ENCODE assay signal across 10 cellular contexts in genomic region chr16:88418869-88419268, GRCh38.
"Had no signal": no experiment of that assay in that cellular context is flagged by ENCODE, and none has a peak within 500 bp of the region (broad histone marks: within the 10 kb centered on the region; RNA-seq: fewer than 3 reads in every experiment).

No MANE protein-coding gene starts in this region.

- H3K4me3 ChIP-seq: GM23248, HAP-1, K562 had no signal

- H3K4me3 Mint-ChIP-seq: HFFc6 had no signal

- H3K4me1 ChIP-seq: HAP-1 had no signal

- H3K27ac ChIP-seq: GM23248, HL-60 had no signal

- H3K9me3 Mint-ChIP-seq: HFFc6 had no signal

- H3K36me3 ChIP-seq: HAP-1 had no signal

- ATAC-seq: HCT116, K562 had no signal

- FAIRE-seq: H54, K562 had no signal

- H3K9ac ChIP-seq: GM23248 had no signal

- H3K27ac Mint-ChIP-seq: HFFc6 had no signal

- H3K9me3 ChIP-seq: HAP-1 had no signal

- DNase-seq: GM23248, GOT3, HFFc6, IMR-90, KG1 had no signal

- H2AFZ ChIP-seq: GM23248 had no signal
